ENCODE assay signal across 11 cellular contexts in the genomic region with DNA sequence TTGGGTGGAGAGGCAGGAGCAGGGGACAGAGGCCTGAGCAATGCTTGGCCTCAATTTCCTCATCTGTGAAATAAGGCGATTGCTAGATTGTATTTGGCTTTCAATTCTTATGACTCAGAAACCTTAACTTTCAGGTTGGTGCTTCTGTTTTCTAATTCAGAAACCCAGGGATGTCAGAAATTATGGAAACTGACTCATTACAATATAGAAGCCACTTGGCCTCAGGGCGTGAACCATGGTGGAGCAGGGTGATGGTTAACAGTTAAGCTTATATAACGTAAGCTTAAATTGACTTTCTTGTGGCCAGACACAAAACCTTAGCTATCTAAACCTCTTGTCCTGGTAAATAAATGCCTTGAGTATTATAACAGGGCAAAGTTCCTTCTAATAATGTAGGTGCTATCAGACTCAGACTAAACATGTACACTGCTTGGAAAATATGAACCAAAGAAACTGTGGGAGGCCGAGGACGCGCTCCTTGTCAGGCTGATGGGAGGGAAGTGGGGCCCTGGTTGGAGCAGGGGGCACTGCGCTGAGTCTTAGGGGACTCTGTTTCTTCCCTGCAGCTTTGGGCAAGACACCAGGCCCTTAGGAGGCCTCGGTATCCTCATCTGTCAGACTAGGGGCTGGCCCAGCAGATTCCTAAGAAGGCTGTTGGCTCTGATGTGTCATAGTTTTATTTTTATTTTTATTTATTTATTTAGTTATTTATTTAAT. TPM values are rescaled to one million over a fixed set of nuclear protein-coding genes. Genes with fewer than 3 reads are reported as not detected.
DNase-seq lines count a peak whose midpoint lies in the region; ATAC-seq and TF ChIP-seq lines count a peak whose summit lies in the region.
"Had no signal": no experiment of that assay in that cellular context is flagged by ENCODE, and none has a peak within 500 bp of the region (broad histone marks: within the 10 kb centered on the region; RNA-seq: fewer than 3 reads in every experiment).

No MANE protein-coding gene starts in this region.

- no peaks in the 10 kb centered on the region for H3K9me3 ChIP-seq in H9 (ENCODE audit: control insufficient read depth, low read depth, low read length)
- H3K9me3 ChIP-seq: colonic mucosa had no signal

- TF ChIP-seq CTCF in H9 (conservative IDR thresholded peaks at IDR 0.05) = no peak

- H3K4me1 Mint-ChIP-seq in activated CD8-positive, alpha-beta memory T cell treated with anti-CD3 and anti-CD28 coated beads, Interleukin-2, amount 10 ng/mL, durations not matched to agents 7 days and 5 days = peaks cover 72% of the 10 kb centered on the region
- peaks cover 62% of the 10 kb centered on the region for H3K4me1 Mint-ChIP-seq in activated naive CD8-positive, alpha-beta T cell treated with anti-CD3 and anti-CD28 coated beads, Interleukin-2, amount 10 ng/mL, durations not matched to agents 7 days and 5 days
- H3K4me1 Mint-ChIP-seq in stimulated activated effector memory CD8-positive, alpha-beta T cell treated with anti-CD3 and anti-CD28 coated beads, Interleukin-12 subunit alpha, Interleukin-12 subunit beta, amount 100 ng/mL, for 72 hours = peaks cover 68% of the 10 kb centered on the region
- H3K4me1 Mint-ChIP-seq in H9 = peaks cover 29 to 43% of the 10 kb centered on the region in 2 experiments

- H3K27me3 Mint-ChIP-seq in activated CD8-positive, alpha-beta memory T cell treated with anti-CD3 and anti-CD28 coated beads, Interleukin-2, amount 10 ng/mL, durations not matched to agents 7 days and 5 days = peaks cover 2% of the 10 kb centered on the region
- no peaks in the 10 kb centered on the region for H3K27me3 Mint-ChIP-seq in activated naive CD8-positive, alpha-beta T cell treated with anti-CD3 and anti-CD28 coated beads, Interleukin-2, amount 10 ng/mL, durations not matched to agents 7 days and 5 days
- H3K27me3 Mint-ChIP-seq in H9 (ENCODE audit: low read depth) = no peaks in the 10 kb centered on the region; the same call in 1 of the 2 replicates

- H3K56ac ChIP-seq in H9 (ENCODE audit: insufficient read length, low read depth, low read length) = no peak overlapping the region

- H3K14ac ChIP-seq in H9 (ENCODE audit: insufficient read depth, low read length) = no peak overlapping the region

- H2BK15ac ChIP-seq in H9 (ENCODE audit: low read depth, low read length) = no peak overlapping the region

- no peak overlapping the region for H2AFZ ChIP-seq in H9 (ENCODE audit: low read length)

- no peaks in the 10 kb centered on the region for H3K27me3 ChIP-seq in H9 (ENCODE audit: insufficient read depth, low read length)
- H3K27me3 ChIP-seq: colonic mucosa had no signal

- no peak overlapping the region for H4K5ac ChIP-seq in H9 (ENCODE audit: insufficient read length, low read depth, low read length)

- WGBS in H9 (ENCODE audit: extremely low coverage, insufficient read length, low lambda C conversion rate) = no CpG with 5 or more reads among the region's 8 CpGs

- H3K4me3 Mint-ChIP-seq in activated CD8-positive, alpha-beta memory T cell treated with anti-CD3 and anti-CD28 coated beads, Interleukin-2, amount 10 ng/mL, durations not matched to agents 7 days and 5 days = no peak overlapping the region
- peak overlapping the region; percentile 19 for H3K4me3 Mint-ChIP-seq in activated naive CD8-positive, alpha-beta T cell treated with anti-CD3 and anti-CD28 coated beads, Interleukin-2, amount 10 ng/mL, durations not matched to agents 7 days and 5 days
- H3K4me3 Mint-ChIP-seq in stimulated activated effector memory CD8-positive, alpha-beta T cell treated with anti-CD3 and anti-CD28 coated beads, Interleukin-12 subunit alpha, Interleukin-12 subunit beta, amount 100 ng/mL, for 72 hours = peak overlapping the region; percentile 65
- no peak overlapping the region; a peak in 1 of 5 replicates for H3K4me3 Mint-ChIP-seq in H9

- H2AK5ac ChIP-seq in H9 (ENCODE audit: insufficient read length, low read length) = no peak overlapping the region

- CTCF ChIA-PET in activated CD8-positive, alpha-beta memory T cell treated with anti-CD3 and anti-CD28 coated beads, Interleukin-2, amount 10 ng/mL, durations not matched to agents 7 days and 5 days (lab: Charles Lee) = interaction anchor here (1.1 to 4.5 kb wide), 14 partner anchors 13 to 180 kb away, joined by 3 to 34 read pairs (median 4); a partner anchor contains a TSS

- peak overlapping the region; percentile 91 for H3K27ac Mint-ChIP-seq in activated CD8-positive, alpha-beta memory T cell treated with anti-CD3 and anti-CD28 coated beads, Interleukin-2, amount 10 ng/mL, durations not matched to agents 7 days and 5 days
- H3K27ac Mint-ChIP-seq in activated naive CD8-positive, alpha-beta T cell treated with anti-CD3 and anti-CD28 coated beads, Interleukin-2, amount 10 ng/mL, durations not matched to agents 7 days and 5 days = peak overlapping the region; percentile 78
- peak overlapping the region; percentile 82 for H3K27ac Mint-ChIP-seq in stimulated activated effector memory CD8-positive, alpha-beta T cell treated with anti-CD3 and anti-CD28 coated beads, Interleukin-12 subunit alpha, Interleukin-12 subunit beta, amount 100 ng/mL, for 72 hours
- H3K27ac Mint-ChIP-seq in H9 = no peak overlapping the region

- no peak overlapping the region for H3K4ac ChIP-seq in H9 (ENCODE audit: low read depth, low read length)

- peak; percentile 47 for ATAC-seq in activated CD8-positive, alpha-beta memory T cell treated with anti-CD3 and anti-CD28 coated beads, Interleukin-2, amount 10 ng/mL, durations not matched to agents 7 days and 5 days
- no peak for ATAC-seq in activated naive CD8-positive, alpha-beta T cell treated with anti-CD3 and anti-CD28 coated beads, Interleukin-2, amount 10 ng/mL, durations not matched to agents 7 days and 5 days (ENCODE audit: low read depth)
- ATAC-seq in stimulated activated effector memory CD8-positive, alpha-beta T cell treated with anti-CD3 and anti-CD28 coated beads, Interleukin-12 subunit alpha, Interleukin-12 subunit beta, amount 100 ng/mL, for 72 hours = peak; percentile 80
- no peak for ATAC-seq in HG03460 (IDR thresholded peaks at IDR 0.05; ENCODE audit: unreplicated experiment)

- H2BK12ac ChIP-seq in H9 (ENCODE audit: insufficient read length, low read depth, low read length) = no peak overlapping the region

- no peaks in the 10 kb centered on the region for H3K79me1 ChIP-seq in H9 (ENCODE audit: insufficient read depth, low read depth, low read length, poor library complexity, severe bottlenecking)

- DNase-seq in activated CD8-positive, alpha-beta memory T cell treated with anti-CD3 and anti-CD28 coated beads, Interleukin-2, amount 10 ng/mL, durations not matched to agents 7 days and 5 days = peak; percentile 83
- DNase-seq in activated CD8-positive, alpha-beta memory T cell treated with anti-CD3 and anti-CD28 coated beads, Interleukin-2, amount 50 U/mL, for 4 hours = no peak
- DNase-seq in RPMI7951 (ENCODE audit: low read depth) = peak; percentile 74
- no peak for DNase-seq in activated naive CD8-positive, alpha-beta T cell treated with anti-CD3 and anti-CD28 coated beads, Interleukin-2, amount 10 ng/mL, durations not matched to agents 7 days and 5 days
- peak in 1 of 2 donors; percentile 69 for DNase-seq in stimulated activated effector memory CD8-positive, alpha-beta T cell treated with anti-CD3 and anti-CD28 coated beads, Interleukin-12 subunit alpha, Interleukin-12 subunit beta, amount 100 ng/mL, for 72 hours (ENCODE audit: low spot score in 2 of 2)
- no peak for DNase-seq in H9
- no peak for DNase-seq in NCI-H128 (lab: John Stamatoyannopoulos, UW; ENCODE audit: unreplicated experiment)
- DNase-seq: DMS79, H7 had no signal

- H3T11ph ChIP-seq in H9 (ENCODE audit: low read length) = no peak overlapping the region

- H3K4me1 ChIP-seq in H9 (ENCODE audit: insufficient read depth, low read length) = no peaks in the 10 kb centered on the region; the same call in 1 of the 2 replicates

- H2BK120ac ChIP-seq in H9 (ENCODE audit: low read depth, low read length, poor library complexity, severe bottlenecking) = no peak overlapping the region

- H3K4me2 ChIP-seq in H9 (ENCODE audit: insufficient read depth, insufficient read length, low read length) = no peak overlapping the region

- no peaks in the 10 kb centered on the region for H4K20me1 ChIP-seq in H9 (ENCODE audit: control insufficient read depth, insufficient read depth, insufficient read length)

- H3K23me2 ChIP-seq in H9 (ENCODE audit: insufficient read length, low read depth, low read length, poor library complexity, severe bottlenecking) = no peaks in the 10 kb centered on the region

- H3K23ac ChIP-seq in H9 (ENCODE audit: insufficient read length, low read depth, low read length) = no peak overlapping the region

- H4K8ac ChIP-seq in H9 (replicated peaks; ENCODE audit: insufficient read length, low read depth, low read length) = no peak overlapping the region

- H4K91ac ChIP-seq in H9 (ENCODE audit: insufficient read length, low read depth, low read length) = no peak overlapping the region

- no peak overlapping the region for H2BK5ac ChIP-seq in H9 (ENCODE audit: insufficient read length, low read length)

- H3K27ac ChIP-seq in H9 (ENCODE audit: insufficient read length, low read depth, low read length) = no peak overlapping the region
- H3K27ac ChIP-seq: colonic mucosa had no signal

- no peaks in the 10 kb centered on the region for H3K36me3 Mint-ChIP-seq in activated CD8-positive, alpha-beta memory T cell treated with anti-CD3 and anti-CD28 coated beads, Interleukin-2, amount 10 ng/mL, durations not matched to agents 7 days and 5 days
- peaks cover 7% of the 10 kb centered on the region for H3K36me3 Mint-ChIP-seq in activated naive CD8-positive, alpha-beta T cell treated with anti-CD3 and anti-CD28 coated beads, Interleukin-2, amount 10 ng/mL, durations not matched to agents 7 days and 5 days
- H3K36me3 Mint-ChIP-seq in stimulated activated effector memory CD8-positive, alpha-beta T cell treated with anti-CD3 and anti-CD28 coated beads, Interleukin-12 subunit alpha, Interleukin-12 subunit beta, amount 100 ng/mL, for 72 hours = peaks cover 20% of the 10 kb centered on the region
- H3K36me3 Mint-ChIP-seq in H9 (ENCODE audit: insufficient read depth in 1 of 3, low read depth in 3 of 3) = no peaks in the 10 kb centered on the region

- no peak overlapping the region for H3K18ac ChIP-seq in H9 (ENCODE audit: insufficient read length, low read depth, low read length)

- no peak overlapping the region for H2BK20ac ChIP-seq in H9 (ENCODE audit: low read depth, low read length, poor library complexity, severe bottlenecking)

- POLR2A ChIA-PET in activated naive CD8-positive, alpha-beta T cell treated with anti-CD3 and anti-CD28 coated beads, Interleukin-2, amount 10 ng/mL, durations not matched to agents 7 days and 5 days (lab: Charles Lee) = interaction anchor here (0.6 to 13.8 kb wide), 11 partner anchors 13 to 180 kb away, joined by 3 to 327 read pairs (median 3); a partner anchor contains a TSS

- H3K79me2 ChIP-seq in H9 (ENCODE audit: insufficient read depth, low read length) = no peaks in the 10 kb centered on the region

- H3K9ac ChIP-seq in H9 (ENCODE audit: extremely low read depth, insufficient read length, low read length) = no peak overlapping the region

- no peaks in the 10 kb centered on the region for H3K9me3 Mint-ChIP-seq in activated CD8-positive, alpha-beta memory T cell treated with anti-CD3 and anti-CD28 coated beads, Interleukin-2, amount 10 ng/mL, durations not matched to agents 7 days and 5 days (ENCODE audit: low read depth)
- H3K9me3 Mint-ChIP-seq in activated naive CD8-positive, alpha-beta T cell treated with anti-CD3 and anti-CD28 coated beads, Interleukin-2, amount 10 ng/mL, durations not matched to agents 7 days and 5 days = no peaks in the 10 kb centered on the region
- H3K9me3 Mint-ChIP-seq in stimulated activated effector memory CD8-positive, alpha-beta T cell treated with anti-CD3 and anti-CD28 coated beads, Interleukin-12 subunit alpha, Interleukin-12 subunit beta, amount 100 ng/mL, for 72 hours = no peaks in the 10 kb centered on the region
- H3K9me3 Mint-ChIP-seq in H9 = no peaks in the 10 kb centered on the region

RNA-seq across cellular contexts. Expression of a gene that starts 17.2 kb away (rescaled TPM):
- total RNA-seq in activated CD8-positive, alpha-beta memory T cell treated with anti-CD3 and anti-CD28 coated beads, Interleukin-2, amount 10 ng/mL, durations not matched to agents 7 days and 5 days = 100 to 1,000 TPM in 1 of 2 experiments, 10 to 100 TPM in 1; 90.6 to 184 TPM
- 24.3 and 25.7 TPM in 2 replicates for total RNA-seq in RPMI7951 (2014; rRNA removed; shearing (Covaris generic))
- 100 to 1,000 TPM; 218 to 229 TPM for total RNA-seq in activated naive CD8-positive, alpha-beta T cell treated with anti-CD3 and anti-CD28 coated beads, Interleukin-2, amount 10 ng/mL, durations not matched to agents 7 days and 5 days
- 76.2 and 81.9 TPM in 2 replicates for total RNA-seq in H9 (2021)

Comparison
In these comparisons a context has a peak if more than half of its experiments do, and no peak if none do; other contexts are left out.
1. DNase-seq: peak in activated CD8-positive, alpha-beta memory T cell treated with anti-CD3 and anti-CD28 coated beads, Interleukin-2, amount 10 ng/mL, durations not matched to agents 7 days and 5 days (single experiment) and RPMI7951 (single experiment); none in activated CD8-positive, alpha-beta memory T cell treated with anti-CD3 and anti-CD28 coated beads, Interleukin-2, amount 50 U/mL, for 4 hours (single experiment), activated naive CD8-positive, alpha-beta T cell treated with anti-CD3 and anti-CD28 coated beads, Interleukin-2, amount 10 ng/mL, durations not matched to agents 7 days and 5 days (single experiment), H9 (single experiment) and NCI-H128 (single experiment).
2. ATAC-seq: peak in activated CD8-positive, alpha-beta memory T cell treated with anti-CD3 and anti-CD28 coated beads, Interleukin-2, amount 10 ng/mL, durations not matched to agents 7 days and 5 days (single experiment) and stimulated activated effector memory CD8-positive, alpha-beta T cell treated with anti-CD3 and anti-CD28 coated beads, Interleukin-12 subunit alpha, Interleukin-12 subunit beta, amount 100 ng/mL, for 72 hours (single experiment); none in activated naive CD8-positive, alpha-beta T cell treated with anti-CD3 and anti-CD28 coated beads, Interleukin-2, amount 10 ng/mL, durations not matched to agents 7 days and 5 days (single experiment) and HG03460 (single experiment).
3. H3K27ac Mint-ChIP-seq: peak in activated CD8-positive, alpha-beta memory T cell treated with anti-CD3 and anti-CD28 coated beads, Interleukin-2, amount 10 ng/mL, durations not matched to agents 7 days and 5 days (single experiment), activated naive CD8-positive, alpha-beta T cell treated with anti-CD3 and anti-CD28 coated beads, Interleukin-2, amount 10 ng/mL, durations not matched to agents 7 days and 5 days (single experiment) and stimulated activated effector memory CD8-positive, alpha-beta T cell treated with anti-CD3 and anti-CD28 coated beads, Interleukin-12 subunit alpha, Interleukin-12 subunit beta, amount 100 ng/mL, for 72 hours (single experiment); none in H9 (0 of 3).
4. H3K4me3 Mint-ChIP-seq: peak in activated naive CD8-positive, alpha-beta T cell treated with anti-CD3 and anti-CD28 coated beads, Interleukin-2, amount 10 ng/mL, durations not matched to agents 7 days and 5 days (single experiment) and stimulated activated effector memory CD8-positive, alpha-beta T cell treated with anti-CD3 and anti-CD28 coated beads, Interleukin-12 subunit alpha, Interleukin-12 subunit beta, amount 100 ng/mL, for 72 hours (single experiment); none in activated CD8-positive, alpha-beta memory T cell treated with anti-CD3 and anti-CD28 coated beads, Interleukin-2, amount 10 ng/mL, durations not matched to agents 7 days and 5 days (single experiment) and H9 (0 of 2).